Comparison of ENCODE assay signal across 1 cellular context in the genomic region with DNA sequence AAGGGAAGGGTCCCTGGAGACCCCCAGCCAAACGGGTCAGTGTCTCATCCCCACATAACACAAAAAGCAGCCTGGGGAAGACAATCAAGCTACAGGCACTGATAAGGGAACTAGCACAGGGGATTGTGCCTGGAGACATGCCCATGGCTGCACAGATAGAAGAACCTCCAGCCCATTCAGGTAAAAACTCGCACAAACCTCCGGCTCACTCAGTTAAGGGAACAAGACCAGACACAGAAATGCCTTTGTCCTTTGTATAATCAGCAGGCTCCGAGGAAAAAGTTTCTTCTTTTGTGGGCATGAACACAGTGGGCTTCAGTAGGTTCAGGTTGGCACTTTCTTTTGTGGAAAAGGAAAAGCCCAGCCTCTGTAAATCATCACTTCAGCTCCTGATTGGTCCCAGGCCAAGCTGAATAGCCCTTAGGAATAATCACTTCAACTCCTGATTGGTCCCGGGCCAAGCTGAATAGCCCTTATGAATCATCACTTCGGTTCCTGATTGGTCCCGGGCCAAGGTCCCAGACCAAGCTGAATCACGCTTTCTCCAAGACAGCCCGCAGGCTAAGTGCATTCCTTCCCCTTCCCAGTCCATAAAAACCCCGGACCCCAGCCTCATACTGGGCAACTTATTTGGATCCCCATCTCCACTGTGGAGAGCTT.
TF ChIP-seq lines count a peak whose summit lies in the region.

No MANE protein-coding gene starts in this region.

TF ChIP-seq in GM23338, 12 proteins besides CTCF, POLR2A, EP300 and RAD21 (continued from another document):
- TF ChIP-seq, protein P1, sequence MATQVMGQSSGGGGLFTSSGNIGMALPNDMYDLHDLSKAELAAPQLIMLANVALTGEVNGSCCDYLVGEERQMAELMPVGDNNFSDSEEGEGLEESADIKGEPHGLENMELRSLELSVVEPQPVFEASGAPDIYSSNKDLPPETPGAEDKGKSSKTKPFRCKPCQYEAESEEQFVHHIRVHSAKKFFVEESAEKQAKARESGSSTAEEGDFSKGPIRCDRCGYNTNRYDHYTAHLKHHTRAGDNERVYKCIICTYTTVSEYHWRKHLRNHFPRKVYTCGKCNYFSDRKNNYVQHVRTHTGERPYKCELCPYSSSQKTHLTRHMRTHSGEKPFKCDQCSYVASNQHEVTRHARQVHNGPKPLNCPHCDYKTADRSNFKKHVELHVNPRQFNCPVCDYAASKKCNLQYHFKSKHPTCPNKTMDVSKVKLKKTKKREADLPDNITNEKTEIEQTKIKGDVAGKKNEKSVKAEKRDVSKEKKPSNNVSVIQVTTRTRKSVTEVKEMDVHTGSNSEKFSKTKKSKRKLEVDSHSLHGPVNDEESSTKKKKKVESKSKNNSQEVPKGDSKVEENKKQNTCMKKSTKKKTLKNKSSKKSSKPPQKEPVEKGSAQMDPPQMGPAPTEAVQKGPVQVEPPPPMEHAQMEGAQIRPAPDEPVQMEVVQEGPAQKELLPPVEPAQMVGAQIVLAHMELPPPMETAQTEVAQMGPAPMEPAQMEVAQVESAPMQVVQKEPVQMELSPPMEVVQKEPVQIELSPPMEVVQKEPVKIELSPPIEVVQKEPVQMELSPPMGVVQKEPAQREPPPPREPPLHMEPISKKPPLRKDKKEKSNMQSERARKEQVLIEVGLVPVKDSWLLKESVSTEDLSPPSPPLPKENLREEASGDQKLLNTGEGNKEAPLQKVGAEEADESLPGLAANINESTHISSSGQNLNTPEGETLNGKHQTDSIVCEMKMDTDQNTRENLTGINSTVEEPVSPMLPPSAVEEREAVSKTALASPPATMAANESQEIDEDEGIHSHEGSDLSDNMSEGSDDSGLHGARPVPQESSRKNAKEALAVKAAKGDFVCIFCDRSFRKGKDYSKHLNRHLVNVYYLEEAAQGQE (IDR thresholded peaks at IDR 0.05; ENCODE audit: unreplicated experiment) = no peak
- TF ChIP-seq, protein P2, sequence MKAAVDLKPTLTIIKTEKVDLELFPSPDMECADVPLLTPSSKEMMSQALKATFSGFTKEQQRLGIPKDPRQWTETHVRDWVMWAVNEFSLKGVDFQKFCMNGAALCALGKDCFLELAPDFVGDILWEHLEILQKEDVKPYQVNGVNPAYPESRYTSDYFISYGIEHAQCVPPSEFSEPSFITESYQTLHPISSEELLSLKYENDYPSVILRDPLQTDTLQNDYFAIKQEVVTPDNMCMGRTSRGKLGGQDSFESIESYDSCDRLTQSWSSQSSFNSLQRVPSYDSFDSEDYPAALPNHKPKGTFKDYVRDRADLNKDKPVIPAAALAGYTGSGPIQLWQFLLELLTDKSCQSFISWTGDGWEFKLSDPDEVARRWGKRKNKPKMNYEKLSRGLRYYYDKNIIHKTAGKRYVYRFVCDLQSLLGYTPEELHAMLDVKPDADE (IDR thresholded peaks at IDR 0.05) = no peak
- TF ChIP-seq POLR2AphosphoS5 (IDR thresholded peaks at IDR 0.05; ENCODE audit: low read depth) (no peak), CREB1 (CRISPR knock-in tag; IDR thresholded peaks at IDR 0.05; ENCODE audit: low read depth) (no peak), JUNB (IDR thresholded peaks at IDR 0.05; ENCODE audit: unreplicated experiment) (no peak), EZH2 (IDR thresholded peaks at IDR 0.05; ENCODE audit: low read depth, unreplicated experiment) (no peak), EZH2phosphoT487 (IDR thresholded peaks at IDR 0.05; ENCODE audit: unreplicated experiment) (no peak), ZNF114 (CRISPR knock-in tag; IDR thresholded peaks at IDR 0.05) (no peak)
- TF ChIP-seq, protein P3, sequence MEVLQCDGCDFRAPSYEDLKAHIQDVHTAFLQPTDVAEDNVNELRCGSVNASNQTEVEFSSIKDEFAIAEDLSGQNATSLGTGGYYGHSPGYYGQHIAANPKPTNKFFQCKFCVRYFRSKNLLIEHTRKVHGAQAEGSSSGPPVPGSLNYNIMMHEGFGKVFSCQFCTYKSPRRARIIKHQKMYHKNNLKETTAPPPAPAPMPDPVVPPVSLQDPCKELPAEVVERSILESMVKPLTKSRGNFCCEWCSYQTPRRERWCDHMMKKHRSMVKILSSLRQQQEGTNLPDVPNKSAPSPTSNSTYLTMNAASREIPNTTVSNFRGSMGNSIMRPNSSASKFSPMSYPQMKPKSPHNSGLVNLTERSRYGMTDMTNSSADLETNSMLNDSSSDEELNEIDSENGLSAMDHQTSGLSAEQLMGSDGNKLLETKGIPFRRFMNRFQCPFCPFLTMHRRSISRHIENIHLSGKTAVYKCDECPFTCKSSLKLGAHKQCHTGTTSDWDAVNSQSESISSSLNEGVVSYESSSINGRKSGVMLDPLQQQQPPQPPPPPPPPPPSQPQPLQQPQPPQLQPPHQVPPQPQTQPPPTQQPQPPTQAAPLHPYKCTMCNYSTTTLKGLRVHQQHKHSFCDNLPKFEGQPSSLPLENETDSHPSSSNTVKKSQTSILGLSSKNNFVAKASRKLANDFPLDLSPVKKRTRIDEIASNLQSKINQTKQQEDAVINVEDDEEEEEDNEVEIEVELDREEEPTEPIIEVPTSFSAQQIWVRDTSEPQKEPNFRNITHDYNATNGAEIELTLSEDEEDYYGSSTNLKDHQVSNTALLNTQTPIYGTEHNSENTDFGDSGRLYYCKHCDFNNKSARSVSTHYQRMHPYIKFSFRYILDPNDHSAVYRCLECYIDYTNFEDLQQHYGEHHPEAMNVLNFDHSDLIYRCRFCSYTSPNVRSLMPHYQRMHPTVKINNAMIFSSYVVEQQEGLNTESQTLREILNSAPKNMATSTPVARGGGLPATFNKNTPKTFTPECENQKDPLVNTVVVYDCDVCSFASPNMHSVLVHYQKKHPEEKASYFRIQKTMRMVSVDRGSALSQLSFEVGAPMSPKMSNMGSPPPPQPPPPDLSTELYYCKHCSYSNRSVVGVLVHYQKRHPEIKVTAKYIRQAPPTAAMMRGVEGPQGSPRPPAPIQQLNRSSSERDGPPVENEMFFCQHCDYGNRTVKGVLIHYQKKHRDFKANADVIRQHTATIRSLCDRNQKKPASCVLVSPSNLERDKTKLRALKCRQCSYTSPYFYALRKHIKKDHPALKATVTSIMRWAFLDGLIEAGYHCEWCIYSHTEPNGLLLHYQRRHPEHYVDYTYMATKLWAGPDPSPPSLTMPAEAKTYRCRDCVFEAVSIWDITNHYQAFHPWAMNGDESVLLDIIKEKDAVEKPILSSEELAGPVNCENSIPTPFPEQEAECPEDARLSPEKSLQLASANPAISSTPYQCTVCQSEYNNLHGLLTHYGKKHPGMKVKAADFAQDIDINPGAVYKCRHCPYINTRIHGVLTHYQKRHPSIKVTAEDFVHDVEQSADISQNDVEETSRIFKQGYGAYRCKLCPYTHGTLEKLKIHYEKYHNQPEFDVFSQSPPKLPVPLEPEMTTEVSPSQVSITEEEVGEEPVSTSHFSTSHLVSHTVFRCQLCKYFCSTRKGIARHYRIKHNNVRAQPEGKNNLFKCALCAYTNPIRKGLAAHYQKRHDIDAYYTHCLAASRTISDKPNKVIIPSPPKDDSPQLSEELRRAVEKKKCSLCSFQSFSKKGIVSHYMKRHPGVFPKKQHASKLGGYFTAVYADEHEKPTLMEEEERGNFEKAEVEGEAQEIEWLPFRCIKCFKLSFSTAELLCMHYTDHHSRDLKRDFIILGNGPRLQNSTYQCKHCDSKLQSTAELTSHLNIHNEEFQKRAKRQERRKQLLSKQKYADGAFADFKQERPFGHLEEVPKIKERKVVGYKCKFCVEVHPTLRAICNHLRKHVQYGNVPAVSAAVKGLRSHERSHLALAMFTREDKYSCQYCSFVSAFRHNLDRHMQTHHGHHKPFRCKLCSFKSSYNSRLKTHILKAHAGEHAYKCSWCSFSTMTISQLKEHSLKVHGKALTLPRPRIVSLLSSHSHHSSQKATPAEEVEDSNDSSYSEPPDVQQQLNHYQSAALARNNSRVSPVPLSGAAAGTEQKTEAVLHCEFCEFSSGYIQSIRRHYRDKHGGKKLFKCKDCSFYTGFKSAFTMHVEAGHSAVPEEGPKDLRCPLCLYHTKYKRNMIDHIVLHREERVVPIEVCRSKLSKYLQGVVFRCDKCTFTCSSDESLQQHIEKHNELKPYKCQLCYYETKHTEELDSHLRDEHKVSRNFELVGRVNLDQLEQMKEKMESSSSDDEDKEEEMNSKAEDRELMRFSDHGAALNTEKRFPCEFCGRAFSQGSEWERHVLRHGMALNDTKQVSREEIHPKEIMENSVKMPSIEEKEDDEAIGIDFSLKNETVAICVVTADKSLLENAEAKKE (CRISPR knock-in tag; IDR thresholded peaks at IDR 0.05) = no peak
